In the genomic region with DNA sequence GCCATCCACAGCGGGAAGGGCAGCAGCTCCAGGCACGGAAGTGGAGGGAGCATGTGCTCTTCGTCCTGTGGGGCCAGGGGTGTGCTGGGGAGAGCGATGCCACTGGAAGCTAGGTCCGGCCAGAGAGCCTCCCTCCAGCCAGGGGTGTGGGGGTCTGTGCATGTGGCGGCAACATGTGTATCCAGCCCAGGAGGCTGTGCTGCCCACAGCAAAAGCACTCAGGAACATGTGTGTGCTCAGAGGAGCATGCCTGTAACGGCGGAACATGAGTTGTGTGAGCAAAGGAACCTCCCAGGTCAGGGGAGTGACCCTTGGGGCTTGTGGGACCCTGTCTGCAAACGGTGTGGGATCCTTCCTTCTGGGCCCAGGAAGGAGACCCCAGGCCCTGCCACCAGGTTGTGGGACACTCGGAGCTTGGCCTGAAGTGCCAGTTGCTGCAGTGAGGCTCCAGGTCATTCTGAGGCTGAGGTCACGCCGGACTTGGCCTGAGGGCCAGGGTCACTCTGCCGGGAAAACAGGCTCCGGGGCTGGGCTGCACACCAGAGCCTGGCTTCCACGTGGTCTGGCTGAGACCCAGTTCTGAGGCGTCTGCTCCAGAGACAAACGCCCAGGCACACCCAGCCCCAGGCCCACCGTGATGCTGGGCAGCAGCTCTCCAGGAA, we compare ENCODE assay signal across 1 cellular context.
A peak's percentile ranks its signal among the peaks of the same experiment; 100 is the strongest.
TF ChIP-seq lines count a peak whose summit lies in the region.

No MANE protein-coding gene starts in this region.

TF ChIP-seq in HepG2, 621 proteins besides CTCF, POLR2A, EP300 and RAD21 (continued from another document and continues in another):
- TF ChIP-seq, protein P1, sequence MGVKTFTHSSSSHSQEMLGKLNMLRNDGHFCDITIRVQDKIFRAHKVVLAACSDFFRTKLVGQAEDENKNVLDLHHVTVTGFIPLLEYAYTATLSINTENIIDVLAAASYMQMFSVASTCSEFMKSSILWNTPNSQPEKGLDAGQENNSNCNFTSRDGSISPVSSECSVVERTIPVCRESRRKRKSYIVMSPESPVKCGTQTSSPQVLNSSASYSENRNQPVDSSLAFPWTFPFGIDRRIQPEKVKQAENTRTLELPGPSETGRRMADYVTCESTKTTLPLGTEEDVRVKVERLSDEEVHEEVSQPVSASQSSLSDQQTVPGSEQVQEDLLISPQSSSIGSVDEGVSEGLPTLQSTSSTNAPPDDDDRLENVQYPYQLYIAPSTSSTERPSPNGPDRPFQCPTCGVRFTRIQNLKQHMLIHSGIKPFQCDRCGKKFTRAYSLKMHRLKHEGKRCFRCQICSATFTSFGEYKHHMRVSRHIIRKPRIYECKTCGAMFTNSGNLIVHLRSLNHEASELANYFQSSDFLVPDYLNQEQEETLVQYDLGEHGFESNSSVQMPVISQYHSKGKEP (CRISPR knock-in tag; IDR thresholded peaks at IDR 0.05), result no peak
- TF ChIP-seq RFX3 (CRISPR knock-in tag; IDR thresholded peaks at IDR 0.05) (no peak), PTBP1 (IDR thresholded peaks at IDR 0.05; ENCODE audit: low read depth, low read length, poor library complexity, severe bottlenecking) (no peak), ZNF350 (CRISPR knock-in tag; IDR thresholded peaks at IDR 0.05; ENCODE audit: borderline replicate concordance, low read depth) (peak; percentile 44; the same call in 1 of the 2 replicates), SETDB1 (CRISPR knock-in tag; IDR thresholded peaks at IDR 0.05; ENCODE audit: borderline replicate concordance) (no peak), SMAD3 (CRISPR knock-in tag; IDR thresholded peaks at IDR 0.05) (no peak), SP1 (IDR thresholded peaks at IDR 0.05) (no peak), SP1 (CRISPR knock-in tag; IDR thresholded peaks at IDR 0.05) (no peak), ZNF33A (CRISPR knock-in tag; IDR thresholded peaks at IDR 0.05; ENCODE audit: borderline replicate concordance) (no peak), ZBTB7A (CRISPR knock-in tag; IDR thresholded peaks at IDR 0.05) (no peak; the same call in 1 of the 2 replicates), ZNF577 (CRISPR knock-in tag; IDR thresholded peaks at IDR 0.05; ENCODE audit: borderline replicate concordance, low read depth) (no peak), TGIF2 (CRISPR knock-in tag; IDR thresholded peaks at IDR 0.05) (no peak), EHMT2 (IDR thresholded peaks at IDR 0.05; ENCODE audit: borderline replicate concordance, low read depth, low read length) (no peak), ZNF776 (CRISPR knock-in tag; IDR thresholded peaks at IDR 0.05) (no peak), ZEB1 (IDR thresholded peaks at IDR 0.05; ENCODE audit: insufficient replicate concordance, low read depth) (no peak), ETV6 (CRISPR knock-in tag; conservative IDR thresholded peaks at IDR 0.05) (no peak), JDP2 (CRISPR knock-in tag; IDR thresholded peaks at IDR 0.05; ENCODE audit: borderline replicate concordance) (no peak), RNF2 (conservative IDR thresholded peaks at IDR 0.05; ENCODE audit: low read depth) (0 out of 2 replicates have a peak, but pooled peaks have one; percentile 25), CEBPG (CRISPR knock-in tag; IDR thresholded peaks at IDR 0.05) (no peak), NCOA2 (CRISPR knock-in tag; IDR thresholded peaks at IDR 0.05) (no peak), YEATS2 (CRISPR knock-in tag; IDR thresholded peaks at IDR 0.05; ENCODE audit: borderline replicate concordance) (no peak), ZNF260 (CRISPR knock-in tag; IDR thresholded peaks at IDR 0.05; ENCODE audit: borderline replicate concordance, low read depth) (no peak), ARNT2 (CRISPR knock-in tag; IDR thresholded peaks at IDR 0.05; ENCODE audit: low read depth) (0 out of 2 replicates have a peak, but pooled peaks have one; percentile 35)
- TF ChIP-seq, protein P2, sequence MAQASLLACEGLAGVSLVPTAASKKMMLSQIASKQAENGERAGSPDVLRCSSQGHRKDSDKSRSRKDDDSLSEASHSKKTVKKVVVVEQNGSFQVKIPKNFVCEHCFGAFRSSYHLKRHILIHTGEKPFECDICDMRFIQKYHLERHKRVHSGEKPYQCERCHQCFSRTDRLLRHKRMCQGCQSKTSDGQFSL (CRISPR knock-in tag; IDR thresholded peaks at IDR 0.05), result no peak
- TF ChIP-seq, protein P3, sequence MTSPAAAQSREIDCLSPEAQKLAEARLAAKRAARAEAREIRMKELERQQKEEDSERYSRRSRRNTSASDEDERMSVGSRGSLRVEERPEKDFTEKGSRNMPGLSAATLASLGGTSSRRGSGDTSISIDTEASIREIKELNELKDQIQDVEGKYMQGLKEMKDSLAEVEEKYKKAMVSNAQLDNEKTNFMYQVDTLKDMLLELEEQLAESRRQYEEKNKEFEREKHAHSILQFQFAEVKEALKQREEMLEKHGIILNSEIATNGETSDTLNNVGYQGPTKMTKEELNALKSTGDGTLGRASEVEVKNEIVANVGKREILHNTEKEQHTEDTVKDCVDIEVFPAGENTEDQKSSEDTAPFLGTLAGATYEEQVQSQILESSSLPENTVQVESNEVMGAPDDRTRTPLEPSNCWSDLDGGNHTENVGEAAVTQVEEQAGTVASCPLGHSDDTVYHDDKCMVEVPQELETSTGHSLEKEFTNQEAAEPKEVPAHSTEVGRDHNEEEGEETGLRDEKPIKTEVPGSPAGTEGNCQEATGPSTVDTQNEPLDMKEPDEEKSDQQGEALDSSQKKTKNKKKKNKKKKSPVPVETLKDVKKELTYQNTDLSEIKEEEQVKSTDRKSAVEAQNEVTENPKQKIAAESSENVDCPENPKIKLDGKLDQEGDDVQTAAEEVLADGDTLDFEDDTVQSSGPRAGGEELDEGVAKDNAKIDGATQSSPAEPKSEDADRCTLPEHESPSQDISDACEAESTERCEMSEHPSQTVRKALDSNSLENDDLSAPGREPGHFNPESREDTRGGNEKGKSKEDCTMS (CRISPR knock-in tag; conservative IDR thresholded peaks at IDR 0.05), result no peak
- TF ChIP-seq, protein P4, sequence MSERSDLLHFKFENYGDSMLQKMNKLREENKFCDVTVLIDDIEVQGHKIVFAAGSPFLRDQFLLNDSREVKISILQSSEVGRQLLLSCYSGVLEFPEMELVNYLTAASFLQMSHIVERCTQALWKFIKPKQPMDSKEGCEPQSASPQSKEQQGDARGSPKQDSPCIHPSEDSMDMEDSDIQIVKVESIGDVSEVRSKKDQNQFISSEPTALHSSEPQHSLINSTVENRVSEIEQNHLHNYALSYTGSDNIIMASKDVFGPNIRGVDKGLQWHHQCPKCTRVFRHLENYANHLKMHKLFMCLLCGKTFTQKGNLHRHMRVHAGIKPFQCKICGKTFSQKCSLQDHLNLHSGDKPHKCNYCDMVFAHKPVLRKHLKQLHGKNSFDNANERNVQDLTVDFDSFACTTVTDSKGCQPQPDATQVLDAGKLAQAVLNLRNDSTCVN (CRISPR knock-in tag; IDR thresholded peaks at IDR 0.05; ENCODE audit: borderline replicate concordance), result peak; percentile 28; the same call in 1 of the 2 replicates
- TF ChIP-seq, protein P5, sequence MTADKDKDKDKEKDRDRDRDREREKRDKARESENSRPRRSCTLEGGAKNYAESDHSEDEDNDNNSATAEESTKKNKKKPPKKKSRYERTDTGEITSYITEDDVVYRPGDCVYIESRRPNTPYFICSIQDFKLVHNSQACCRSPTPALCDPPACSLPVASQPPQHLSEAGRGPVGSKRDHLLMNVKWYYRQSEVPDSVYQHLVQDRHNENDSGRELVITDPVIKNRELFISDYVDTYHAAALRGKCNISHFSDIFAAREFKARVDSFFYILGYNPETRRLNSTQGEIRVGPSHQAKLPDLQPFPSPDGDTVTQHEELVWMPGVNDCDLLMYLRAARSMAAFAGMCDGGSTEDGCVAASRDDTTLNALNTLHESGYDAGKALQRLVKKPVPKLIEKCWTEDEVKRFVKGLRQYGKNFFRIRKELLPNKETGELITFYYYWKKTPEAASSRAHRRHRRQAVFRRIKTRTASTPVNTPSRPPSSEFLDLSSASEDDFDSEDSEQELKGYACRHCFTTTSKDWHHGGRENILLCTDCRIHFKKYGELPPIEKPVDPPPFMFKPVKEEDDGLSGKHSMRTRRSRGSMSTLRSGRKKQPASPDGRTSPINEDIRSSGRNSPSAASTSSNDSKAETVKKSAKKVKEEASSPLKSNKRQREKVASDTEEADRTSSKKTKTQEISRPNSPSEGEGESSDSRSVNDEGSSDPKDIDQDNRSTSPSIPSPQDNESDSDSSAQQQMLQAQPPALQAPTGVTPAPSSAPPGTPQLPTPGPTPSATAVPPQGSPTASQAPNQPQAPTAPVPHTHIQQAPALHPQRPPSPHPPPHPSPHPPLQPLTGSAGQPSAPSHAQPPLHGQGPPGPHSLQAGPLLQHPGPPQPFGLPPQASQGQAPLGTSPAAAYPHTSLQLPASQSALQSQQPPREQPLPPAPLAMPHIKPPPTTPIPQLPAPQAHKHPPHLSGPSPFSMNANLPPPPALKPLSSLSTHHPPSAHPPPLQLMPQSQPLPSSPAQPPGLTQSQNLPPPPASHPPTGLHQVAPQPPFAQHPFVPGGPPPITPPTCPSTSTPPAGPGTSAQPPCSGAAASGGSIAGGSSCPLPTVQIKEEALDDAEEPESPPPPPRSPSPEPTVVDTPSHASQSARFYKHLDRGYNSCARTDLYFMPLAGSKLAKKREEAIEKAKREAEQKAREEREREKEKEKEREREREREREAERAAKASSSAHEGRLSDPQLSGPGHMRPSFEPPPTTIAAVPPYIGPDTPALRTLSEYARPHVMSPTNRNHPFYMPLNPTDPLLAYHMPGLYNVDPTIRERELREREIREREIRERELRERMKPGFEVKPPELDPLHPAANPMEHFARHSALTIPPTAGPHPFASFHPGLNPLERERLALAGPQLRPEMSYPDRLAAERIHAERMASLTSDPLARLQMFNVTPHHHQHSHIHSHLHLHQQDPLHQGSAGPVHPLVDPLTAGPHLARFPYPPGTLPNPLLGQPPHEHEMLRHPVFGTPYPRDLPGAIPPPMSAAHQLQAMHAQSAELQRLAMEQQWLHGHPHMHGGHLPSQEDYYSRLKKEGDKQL (CRISPR knock-in tag; IDR thresholded peaks at IDR 0.05; ENCODE audit: low read depth), result no peak
- TF ChIP-seq, protein P6, sequence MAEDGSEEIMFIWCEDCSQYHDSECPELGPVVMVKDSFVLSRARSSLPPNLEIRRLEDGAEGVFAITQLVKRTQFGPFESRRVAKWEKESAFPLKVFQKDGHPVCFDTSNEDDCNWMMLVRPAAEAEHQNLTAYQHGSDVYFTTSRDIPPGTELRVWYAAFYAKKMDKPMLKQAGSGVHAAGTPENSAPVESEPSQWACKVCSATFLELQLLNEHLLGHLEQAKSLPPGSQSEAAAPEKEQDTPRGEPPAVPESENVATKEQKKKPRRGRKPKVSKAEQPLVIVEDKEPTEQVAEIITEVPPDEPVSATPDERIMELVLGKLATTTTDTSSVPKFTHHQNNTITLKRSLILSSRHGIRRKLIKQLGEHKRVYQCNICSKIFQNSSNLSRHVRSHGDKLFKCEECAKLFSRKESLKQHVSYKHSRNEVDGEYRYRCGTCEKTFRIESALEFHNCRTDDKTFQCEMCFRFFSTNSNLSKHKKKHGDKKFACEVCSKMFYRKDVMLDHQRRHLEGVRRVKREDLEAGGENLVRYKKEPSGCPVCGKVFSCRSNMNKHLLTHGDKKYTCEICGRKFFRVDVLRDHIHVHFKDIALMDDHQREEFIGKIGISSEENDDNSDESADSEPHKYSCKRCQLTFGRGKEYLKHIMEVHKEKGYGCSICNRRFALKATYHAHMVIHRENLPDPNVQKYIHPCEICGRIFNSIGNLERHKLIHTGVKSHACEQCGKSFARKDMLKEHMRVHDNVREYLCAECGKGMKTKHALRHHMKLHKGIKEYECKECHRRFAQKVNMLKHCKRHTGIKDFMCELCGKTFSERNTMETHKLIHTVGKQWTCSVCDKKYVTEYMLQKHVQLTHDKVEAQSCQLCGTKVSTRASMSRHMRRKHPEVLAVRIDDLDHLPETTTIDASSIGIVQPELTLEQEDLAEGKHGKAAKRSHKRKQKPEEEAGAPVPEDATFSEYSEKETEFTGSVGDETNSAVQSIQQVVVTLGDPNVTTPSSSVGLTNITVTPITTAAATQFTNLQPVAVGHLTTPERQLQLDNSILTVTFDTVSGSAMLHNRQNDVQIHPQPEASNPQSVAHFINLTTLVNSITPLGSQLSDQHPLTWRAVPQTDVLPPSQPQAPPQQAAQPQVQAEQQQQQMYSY (CRISPR knock-in tag; IDR thresholded peaks at IDR 0.05), result no peak
- TF ChIP-seq, protein P7, sequence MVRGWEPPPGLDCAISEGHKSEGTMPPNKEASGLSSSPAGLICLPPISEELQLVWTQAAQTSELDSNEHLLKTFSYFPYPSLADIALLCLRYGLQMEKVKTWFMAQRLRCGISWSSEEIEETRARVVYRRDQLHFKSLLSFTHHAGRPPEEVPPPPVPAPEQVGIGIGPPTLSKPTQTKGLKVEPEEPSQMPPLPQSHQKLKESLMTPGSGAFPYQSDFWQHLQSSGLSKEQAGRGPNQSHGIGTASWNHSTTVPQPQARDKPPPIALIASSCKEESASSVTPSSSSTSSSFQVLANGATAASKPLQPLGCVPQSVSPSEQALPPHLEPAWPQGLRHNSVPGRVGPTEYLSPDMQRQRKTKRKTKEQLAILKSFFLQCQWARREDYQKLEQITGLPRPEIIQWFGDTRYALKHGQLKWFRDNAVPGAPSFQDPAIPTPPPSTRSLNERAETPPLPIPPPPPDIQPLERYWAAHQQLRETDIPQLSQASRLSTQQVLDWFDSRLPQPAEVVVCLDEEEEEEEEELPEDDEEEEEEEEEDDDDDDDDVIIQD (CRISPR knock-in tag; IDR thresholded peaks at IDR 0.05; ENCODE audit: low read depth), result no peak
- TF ChIP-seq, protein P8, sequence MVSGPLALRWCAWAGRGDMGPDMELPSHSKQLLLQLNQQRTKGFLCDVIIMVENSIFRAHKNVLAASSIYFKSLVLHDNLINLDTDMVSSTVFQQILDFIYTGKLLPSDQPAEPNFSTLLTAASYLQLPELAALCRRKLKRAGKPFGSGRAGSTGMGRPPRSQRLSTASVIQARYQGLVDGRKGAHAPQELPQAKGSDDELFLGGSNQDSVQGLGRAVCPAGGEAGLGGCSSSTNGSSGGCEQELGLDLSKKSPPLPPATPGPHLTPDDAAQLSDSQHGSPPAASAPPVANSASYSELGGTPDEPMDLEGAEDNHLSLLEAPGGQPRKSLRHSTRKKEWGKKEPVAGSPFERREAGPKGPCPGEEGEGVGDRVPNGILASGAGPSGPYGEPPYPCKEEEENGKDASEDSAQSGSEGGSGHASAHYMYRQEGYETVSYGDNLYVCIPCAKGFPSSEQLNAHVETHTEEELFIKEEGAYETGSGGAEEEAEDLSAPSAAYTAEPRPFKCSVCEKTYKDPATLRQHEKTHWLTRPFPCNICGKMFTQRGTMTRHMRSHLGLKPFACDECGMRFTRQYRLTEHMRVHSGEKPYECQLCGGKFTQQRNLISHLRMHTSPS (CRISPR knock-in tag; IDR thresholded peaks at IDR 0.05; ENCODE audit: low read depth), result no peak
- TF ChIP-seq, protein P9, sequence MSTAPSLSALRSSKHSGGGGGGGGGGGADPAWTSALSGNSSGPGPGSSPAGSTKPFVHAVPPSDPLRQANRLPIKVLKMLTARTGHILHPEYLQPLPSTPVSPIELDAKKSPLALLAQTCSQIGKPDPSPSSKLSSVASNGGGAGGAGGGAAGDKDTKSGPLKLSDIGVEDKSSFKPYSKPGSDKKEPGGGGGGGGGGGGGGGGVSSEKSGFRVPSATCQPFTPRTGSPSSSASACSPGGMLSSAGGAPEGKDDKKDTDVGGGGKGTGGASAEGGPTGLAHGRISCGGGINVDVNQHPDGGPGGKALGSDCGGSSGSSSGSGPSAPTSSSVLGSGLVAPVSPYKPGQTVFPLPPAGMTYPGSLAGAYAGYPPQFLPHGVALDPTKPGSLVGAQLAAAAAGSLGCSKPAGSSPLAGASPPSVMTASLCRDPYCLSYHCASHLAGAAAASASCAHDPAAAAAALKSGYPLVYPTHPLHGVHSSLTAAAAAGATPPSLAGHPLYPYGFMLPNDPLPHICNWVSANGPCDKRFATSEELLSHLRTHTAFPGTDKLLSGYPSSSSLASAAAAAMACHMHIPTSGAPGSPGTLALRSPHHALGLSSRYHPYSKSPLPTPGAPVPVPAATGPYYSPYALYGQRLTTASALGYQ (CRISPR knock-in tag; IDR thresholded peaks at IDR 0.05), result no peak
